ENCODE assay signal across 16 cellular contexts in genomic region chr18:659597-659996, GRCh38. TPM values are rescaled to one million over a fixed set of nuclear protein-coding genes. Genes with fewer than 3 reads are reported as not detected.
DNase-seq lines count a peak whose midpoint lies in the region; ATAC-seq and TF ChIP-seq lines count a peak whose summit lies in the region.
"Had no signal": no experiment of that assay in that cellular context is flagged by ENCODE, and none has a peak within 500 bp of the region (broad histone marks: within the 10 kb centered on the region; RNA-seq: fewer than 3 reads in every experiment).

No MANE protein-coding gene starts in this region.

- DNase-seq in activated CD8-positive, alpha-beta memory T cell treated with anti-CD3 and anti-CD28 coated beads for 24 hours, result peak; percentile 44
- DNase-seq in activated CD8-positive, alpha-beta memory T cell treated with anti-CD3 and anti-CD28 coated beads, Interleukin-2, amount 50 U/mL, for 4 hours, result no peak
- DNase-seq in activated naive CD8-positive, alpha-beta T cell treated with anti-CD3 and anti-CD28 coated beads, Interleukin-2, amount 10 ng/mL, durations not matched to agents 7 days and 5 days, result no peak
- DNase-seq in osteocyte (ENCODE audit: extremely low spot score, unreplicated experiment) (no peak), NCI-H524 (lab: John Stamatoyannopoulos, UW) (no peak), coronary artery (ENCODE audit: low spot score) (no peak)
- DNase-seq: amygdala, dorsolateral prefrontal cortex, foreskin fibroblast, NCI-H1417, NCI-H510A treated with DMSO at 0.1 percent for 48 hours, SIG-M5, tibial artery had no signal

- H3K4me3 ChIP-seq in KMS-11 (IDR thresholded peaks at IDR 0.05; ENCODE audit: insufficient read depth, low read depth, low read length) (no peak overlapping the region), coronary artery (no peak overlapping the region)
- H3K4me3 ChIP-seq: tibial artery had no signal

- H3K27ac ChIP-seq in KMS-11 (no peak overlapping the region), coronary artery (no peak overlapping the region)
- H3K27ac ChIP-seq: tibial artery had no signal

- no peaks in the 10 kb centered on the region for H4K20me1 ChIP-seq in KMS-11 (ENCODE audit: insufficient read depth)

- H3K4me1 Mint-ChIP-seq in activated naive CD8-positive, alpha-beta T cell treated with anti-CD3 and anti-CD28 coated beads, Interleukin-2, amount 10 ng/mL, durations not matched to agents 7 days and 5 days, result peaks cover 37% of the 10 kb centered on the region
- H3K4me1 Mint-ChIP-seq in osteocyte (ENCODE audit: unreplicated experiment), result peaks cover 16% of the 10 kb centered on the region

- H3K4me2 ChIP-seq in KMS-11, result peak overlapping the region; percentile 72

- peaks cover 47% of the 10 kb centered on the region for H3K36me3 Mint-ChIP-seq in activated naive CD8-positive, alpha-beta T cell treated with anti-CD3 and anti-CD28 coated beads, Interleukin-2, amount 10 ng/mL, durations not matched to agents 7 days and 5 days
- H3K36me3 Mint-ChIP-seq in osteocyte (ENCODE audit: unreplicated experiment), result peaks cover 7% of the 10 kb centered on the region

- H3K27me3 Mint-ChIP-seq in activated naive CD8-positive, alpha-beta T cell treated with anti-CD3 and anti-CD28 coated beads, Interleukin-2, amount 10 ng/mL, durations not matched to agents 7 days and 5 days, result no peaks in the 10 kb centered on the region
- no peaks in the 10 kb centered on the region for H3K27me3 Mint-ChIP-seq in osteocyte (ENCODE audit: unreplicated experiment)

- no peak for TF ChIP-seq CTCF in KMS-11 (conservative IDR thresholded peaks at IDR 0.05; ENCODE audit: low read depth, low read length)
- no peak for TF ChIP-seq CTCF in osteocyte (IDR thresholded peaks at IDR 0.05)
- TF ChIP-seq CTCF in coronary artery (IDR thresholded peaks at IDR 0.05), result no peak

- no peak for ATAC-seq in activated naive CD8-positive, alpha-beta T cell treated with anti-CD3 and anti-CD28 coated beads, Interleukin-2, amount 10 ng/mL, durations not matched to agents 7 days and 5 days (ENCODE audit: low read depth)
- ATAC-seq in GM18858 (IDR thresholded peaks at IDR 0.05; ENCODE audit: unreplicated experiment), result no peak
- ATAC-seq: activated CD4-positive, CD25-positive, alpha-beta regulatory T cell treated with anti-CD3 and anti-CD28 coated beads, Interleukin-2, amount 50 U/mL, for 24 hours had no signal

- peaks cover 8% of the 10 kb centered on the region for H3K9me3 Mint-ChIP-seq in activated naive CD8-positive, alpha-beta T cell treated with anti-CD3 and anti-CD28 coated beads, Interleukin-2, amount 10 ng/mL, durations not matched to agents 7 days and 5 days
- H3K9me3 Mint-ChIP-seq in osteocyte (ENCODE audit: unreplicated experiment), result peaks cover 4% of the 10 kb centered on the region

- H2AFZ ChIP-seq in KMS-11 (ENCODE audit: low read depth), result no peak overlapping the region

- peak overlapping the region; percentile 92 for H3K27ac Mint-ChIP-seq in activated naive CD8-positive, alpha-beta T cell treated with anti-CD3 and anti-CD28 coated beads, Interleukin-2, amount 10 ng/mL, durations not matched to agents 7 days and 5 days
- H3K27ac Mint-ChIP-seq in osteocyte (ENCODE audit: unreplicated experiment), result no peak overlapping the region

- H3K4me3 Mint-ChIP-seq in activated naive CD8-positive, alpha-beta T cell treated with anti-CD3 and anti-CD28 coated beads, Interleukin-2, amount 10 ng/mL, durations not matched to agents 7 days and 5 days, result peak overlapping the region; percentile 96
- peak overlapping the region; percentile 88 for H3K4me3 Mint-ChIP-seq in osteocyte (ENCODE audit: unreplicated experiment)

- peaks cover 8% of the 10 kb centered on the region; the same call in 1 of the 2 replicates for H3K36me3 ChIP-seq in KMS-11 (ENCODE audit: insufficient read depth)
- H3K36me3 ChIP-seq: tibial artery had no signal

- POLR2A ChIA-PET in activated naive CD8-positive, alpha-beta T cell treated with anti-CD3 and anti-CD28 coated beads, Interleukin-2, amount 10 ng/mL, durations not matched to agents 7 days and 5 days (lab: Charles Lee), result interaction anchor here (3.1 to 4.0 kb wide), 3 partner anchors 22 to 153 kb away, joined by 13 to 39 read pairs (median 36); partner anchors contain the start of genes ENOSF1 and YES1

- H3K4me1 ChIP-seq in KMS-11 (ENCODE audit: low read depth, poor library complexity, severe bottlenecking), result peaks cover 17% of the 10 kb centered on the region

- H3K9ac ChIP-seq in KMS-11, result no peak overlapping the region

- H3K79me2 ChIP-seq in KMS-11 (ENCODE audit: insufficient read depth, low read depth), result peaks cover 47% of the 10 kb centered on the region

- no peaks in the 10 kb centered on the region for H3K27me3 ChIP-seq in KMS-11 (ENCODE audit: insufficient read depth, low read depth)

RNA-seq across cellular contexts. Expression of gene TYMS, which starts 2.1 kb away (rescaled TPM):
- 100 to 1,000 TPM; 306 to 322 TPM for total RNA-seq in activated naive CD8-positive, alpha-beta T cell treated with anti-CD3 and anti-CD28 coated beads, Interleukin-2, amount 10 ng/mL, durations not matched to agents 7 days and 5 days
- 31.0 and 35.7 TPM in 2 replicates for total RNA-seq in osteocyte

RNA-seq across cellular contexts. Expression of gene ENOSF1, which starts 52.8 kb away (rescaled TPM):
- total RNA-seq in activated naive CD8-positive, alpha-beta T cell treated with anti-CD3 and anti-CD28 coated beads, Interleukin-2, amount 10 ng/mL, durations not matched to agents 7 days and 5 days, result 10 to 100 TPM; 76.0 to 79.5 TPM
- total RNA-seq in osteocyte, result 22.3 and 25.0 TPM in 2 replicates
